Comparison of ENCODE assay signal across 1 cellular context in genomic region chr6:56954389-56955170, GRCh38.
A peak's percentile ranks its signal among the peaks of the same experiment; 100 is the strongest.
TF ChIP-seq lines count a peak whose summit lies in the region.

Gene BEND6 (plus strand): TSS chr6:56955107. CDS start chr6:56981811, 26,704 bp downstream.

TF ChIP-seq in H1, 55 proteins besides CTCF, POLR2A, EP300 and RAD21:
- TF ChIP-seq PHF8 (conservative IDR thresholded peaks at IDR 0.05; ENCODE audit: low read depth, low read length) (peak; percentile 7), E2F6 (IDR thresholded peaks at IDR 0.05) (no peak), RBBP5 (IDR thresholded peaks at IDR 0.05; ENCODE audit: borderline replicate concordance, low read depth, low read length) (peak; percentile 97), MAX (IDR thresholded peaks at IDR 0.05) (peak; percentile 27; the same call in 1 of the 2 replicates), CREB1 (IDR thresholded peaks at IDR 0.05) (peak; percentile 76; the same call in 1 of the 2 replicates), CBX5 (IDR thresholded peaks at IDR 0.05; ENCODE audit: low read depth, low read length) (no peak), TBP (IDR thresholded peaks at IDR 0.05; ENCODE audit: low read depth, low read length) (peak; percentile 38; the same call in 1 of the 2 replicates), TCF12 (IDR thresholded peaks at IDR 0.05; ENCODE audit: low read depth, low read length) (no peak), ZNF274 (IDR thresholded peaks at IDR 0.05; ENCODE audit: borderline replicate concordance, extremely low read depth, low read length) (no peak), CEBPB (IDR thresholded peaks at IDR 0.05; ENCODE audit: low read depth, low read length) (no peak), SIN3A (conservative IDR thresholded peaks at IDR 0.05 in 1 of 2, IDR thresholded peaks at IDR 0.05 in 1 of 2; ENCODE audit: low read depth in 1 of 2, low read length in 2 of 2) (no peak; a peak in 2 of 4 replicates), HDAC2 (IDR thresholded peaks at IDR 0.05; ENCODE audit: borderline replicate concordance in 1 of 2, low read depth in 2 of 2, low read length in 2 of 2) (no peak), BRCA1 (IDR thresholded peaks at IDR 0.05; ENCODE audit: low read depth, low read length) (no peak), BACH1 (IDR thresholded peaks at IDR 0.05; ENCODE audit: low read length) (peak; percentile 94), KDM4A (IDR thresholded peaks at IDR 0.05; ENCODE audit: low read depth, low read length, severe bottlenecking) (peak; percentile 50), SUZ12 (IDR thresholded peaks at IDR 0.05; ENCODE audit: low read length) (no peak), ASH2L (IDR thresholded peaks at IDR 0.05; ENCODE audit: low read length) (no peak), TAF1 (IDR thresholded peaks at IDR 0.05; ENCODE audit: low read depth, low read length) (no peak; the same call in 1 of the 2 replicates), MAFK (IDR thresholded peaks at IDR 0.05; ENCODE audit: low read depth, low read length) (peak; percentile 74; the same call in 1 of the 2 replicates), CTBP2 (IDR thresholded peaks at IDR 0.05; ENCODE audit: borderline replicate concordance, insufficient read depth, insufficient read length, low read length) (peak; percentile 40), RNF2 (IDR thresholded peaks at IDR 0.05; ENCODE audit: borderline replicate concordance, low read depth, low read length, missing control alignments, poor library complexity, severe bottlenecking) (no peak), SAP30 (IDR thresholded peaks at IDR 0.05; ENCODE audit: insufficient read depth, insufficient replicate concordance, low read length) (no peak), POLR2AphosphoS5 (IDR thresholded peaks at IDR 0.05; ENCODE audit: low read depth, low read length) (peak; percentile 63), YY1 (IDR thresholded peaks at IDR 0.05; ENCODE audit: low read depth, low read length) (peak; percentile 12; the same call in 1 of the 2 replicates), SIRT6 (IDR thresholded peaks at IDR 0.05; ENCODE audit: low read length) (no peak)
- TF ChIP-seq, protein P1, sequence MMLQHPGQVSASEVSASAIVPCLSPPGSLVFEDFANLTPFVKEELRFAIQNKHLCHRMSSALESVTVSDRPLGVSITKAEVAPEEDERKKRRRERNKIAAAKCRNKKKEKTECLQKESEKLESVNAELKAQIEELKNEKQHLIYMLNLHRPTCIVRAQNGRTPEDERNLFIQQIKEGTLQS (IDR thresholded peaks at IDR 0.05; ENCODE audit: insufficient read depth, low read depth, low read length) = no peak
- TF ChIP-seq, protein P2, sequence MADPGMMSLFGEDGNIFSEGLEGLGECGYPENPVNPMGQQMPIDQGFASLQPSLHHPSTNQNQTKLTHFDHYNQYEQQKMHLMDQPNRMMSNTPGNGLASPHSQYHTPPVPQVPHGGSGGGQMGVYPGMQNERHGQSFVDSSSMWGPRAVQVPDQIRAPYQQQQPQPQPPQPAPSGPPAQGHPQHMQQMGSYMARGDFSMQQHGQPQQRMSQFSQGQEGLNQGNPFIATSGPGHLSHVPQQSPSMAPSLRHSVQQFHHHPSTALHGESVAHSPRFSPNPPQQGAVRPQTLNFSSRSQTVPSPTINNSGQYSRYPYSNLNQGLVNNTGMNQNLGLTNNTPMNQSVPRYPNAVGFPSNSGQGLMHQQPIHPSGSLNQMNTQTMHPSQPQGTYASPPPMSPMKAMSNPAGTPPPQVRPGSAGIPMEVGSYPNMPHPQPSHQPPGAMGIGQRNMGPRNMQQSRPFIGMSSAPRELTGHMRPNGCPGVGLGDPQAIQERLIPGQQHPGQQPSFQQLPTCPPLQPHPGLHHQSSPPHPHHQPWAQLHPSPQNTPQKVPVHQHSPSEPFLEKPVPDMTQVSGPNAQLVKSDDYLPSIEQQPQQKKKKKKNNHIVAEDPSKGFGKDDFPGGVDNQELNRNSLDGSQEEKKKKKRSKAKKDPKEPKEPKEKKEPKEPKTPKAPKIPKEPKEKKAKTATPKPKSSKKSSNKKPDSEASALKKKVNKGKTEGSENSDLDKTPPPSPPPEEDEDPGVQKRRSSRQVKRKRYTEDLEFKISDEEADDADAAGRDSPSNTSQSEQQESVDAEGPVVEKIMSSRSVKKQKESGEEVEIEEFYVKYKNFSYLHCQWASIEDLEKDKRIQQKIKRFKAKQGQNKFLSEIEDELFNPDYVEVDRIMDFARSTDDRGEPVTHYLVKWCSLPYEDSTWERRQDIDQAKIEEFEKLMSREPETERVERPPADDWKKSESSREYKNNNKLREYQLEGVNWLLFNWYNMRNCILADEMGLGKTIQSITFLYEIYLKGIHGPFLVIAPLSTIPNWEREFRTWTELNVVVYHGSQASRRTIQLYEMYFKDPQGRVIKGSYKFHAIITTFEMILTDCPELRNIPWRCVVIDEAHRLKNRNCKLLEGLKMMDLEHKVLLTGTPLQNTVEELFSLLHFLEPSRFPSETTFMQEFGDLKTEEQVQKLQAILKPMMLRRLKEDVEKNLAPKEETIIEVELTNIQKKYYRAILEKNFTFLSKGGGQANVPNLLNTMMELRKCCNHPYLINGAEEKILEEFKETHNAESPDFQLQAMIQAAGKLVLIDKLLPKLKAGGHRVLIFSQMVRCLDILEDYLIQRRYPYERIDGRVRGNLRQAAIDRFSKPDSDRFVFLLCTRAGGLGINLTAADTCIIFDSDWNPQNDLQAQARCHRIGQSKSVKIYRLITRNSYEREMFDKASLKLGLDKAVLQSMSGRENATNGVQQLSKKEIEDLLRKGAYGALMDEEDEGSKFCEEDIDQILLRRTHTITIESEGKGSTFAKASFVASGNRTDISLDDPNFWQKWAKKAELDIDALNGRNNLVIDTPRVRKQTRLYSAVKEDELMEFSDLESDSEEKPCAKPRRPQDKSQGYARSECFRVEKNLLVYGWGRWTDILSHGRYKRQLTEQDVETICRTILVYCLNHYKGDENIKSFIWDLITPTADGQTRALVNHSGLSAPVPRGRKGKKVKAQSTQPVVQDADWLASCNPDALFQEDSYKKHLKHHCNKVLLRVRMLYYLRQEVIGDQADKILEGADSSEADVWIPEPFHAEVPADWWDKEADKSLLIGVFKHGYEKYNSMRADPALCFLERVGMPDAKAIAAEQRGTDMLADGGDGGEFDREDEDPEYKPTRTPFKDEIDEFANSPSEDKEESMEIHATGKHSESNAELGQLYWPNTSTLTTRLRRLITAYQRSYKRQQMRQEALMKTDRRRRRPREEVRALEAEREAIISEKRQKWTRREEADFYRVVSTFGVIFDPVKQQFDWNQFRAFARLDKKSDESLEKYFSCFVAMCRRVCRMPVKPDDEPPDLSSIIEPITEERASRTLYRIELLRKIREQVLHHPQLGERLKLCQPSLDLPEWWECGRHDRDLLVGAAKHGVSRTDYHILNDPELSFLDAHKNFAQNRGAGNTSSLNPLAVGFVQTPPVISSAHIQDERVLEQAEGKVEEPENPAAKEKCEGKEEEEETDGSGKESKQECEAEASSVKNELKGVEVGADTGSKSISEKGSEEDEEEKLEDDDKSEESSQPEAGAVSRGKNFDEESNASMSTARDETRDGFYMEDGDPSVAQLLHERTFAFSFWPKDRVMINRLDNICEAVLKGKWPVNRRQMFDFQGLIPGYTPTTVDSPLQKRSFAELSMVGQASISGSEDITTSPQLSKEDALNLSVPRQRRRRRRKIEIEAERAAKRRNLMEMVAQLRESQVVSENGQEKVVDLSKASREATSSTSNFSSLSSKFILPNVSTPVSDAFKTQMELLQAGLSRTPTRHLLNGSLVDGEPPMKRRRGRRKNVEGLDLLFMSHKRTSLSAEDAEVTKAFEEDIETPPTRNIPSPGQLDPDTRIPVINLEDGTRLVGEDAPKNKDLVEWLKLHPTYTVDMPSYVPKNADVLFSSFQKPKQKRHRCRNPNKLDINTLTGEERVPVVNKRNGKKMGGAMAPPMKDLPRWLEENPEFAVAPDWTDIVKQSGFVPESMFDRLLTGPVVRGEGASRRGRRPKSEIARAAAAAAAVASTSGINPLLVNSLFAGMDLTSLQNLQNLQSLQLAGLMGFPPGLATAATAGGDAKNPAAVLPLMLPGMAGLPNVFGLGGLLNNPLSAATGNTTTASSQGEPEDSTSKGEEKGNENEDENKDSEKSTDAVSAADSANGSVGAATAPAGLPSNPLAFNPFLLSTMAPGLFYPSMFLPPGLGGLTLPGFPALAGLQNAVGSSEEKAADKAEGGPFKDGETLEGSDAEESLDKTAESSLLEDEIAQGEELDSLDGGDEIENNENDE (IDR thresholded peaks at IDR 0.05; ENCODE audit: insufficient replicate concordance, low read length) = no peak
